Comparison of ENCODE assay signal across 1 cellular context in the genomic region with DNA sequence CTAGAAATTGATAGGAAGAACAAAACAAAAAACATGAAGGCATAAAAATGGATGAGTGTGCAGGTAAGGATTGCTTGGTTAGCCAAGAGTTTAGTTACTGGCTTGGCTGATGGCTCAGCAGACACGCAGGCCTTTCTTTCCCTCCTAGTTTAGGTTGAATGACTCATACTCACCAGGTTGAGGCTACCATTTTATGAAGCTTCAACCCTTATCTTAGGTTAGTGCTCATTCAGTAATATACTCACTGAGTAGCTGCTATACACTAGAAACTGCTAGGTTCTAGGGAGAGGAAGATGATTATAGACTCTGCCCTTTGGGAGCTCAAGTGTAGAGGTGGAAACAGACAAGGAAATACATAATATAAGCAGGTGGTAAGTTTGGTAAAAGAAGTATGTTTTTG.
TF ChIP-seq lines count a peak whose summit lies in the region.

No MANE protein-coding gene starts in this region.

TF ChIP-seq in A549, 52 proteins besides CTCF, POLR2A, EP300 and RAD21 (continued from another document):
- TF ChIP-seq JUN (IDR thresholded peaks at IDR 0.05) = no peak
